Comparison of ENCODE assay signal across 23 cellular contexts in genomic region chr12:93734784-93735183, GRCh38. TPM values are rescaled to one million over a fixed set of nuclear protein-coding genes. Genes with fewer than 3 reads are reported as not detected.
DNase-seq lines count a peak whose midpoint lies in the region; ATAC-seq, FAIRE-seq and TF ChIP-seq lines count a peak whose summit lies in the region.
"Had no signal": no experiment of that assay in that cellular context is flagged by ENCODE, and none has a peak within 500 bp of the region (broad histone marks: within the 10 kb centered on the region; RNA-seq: fewer than 3 reads in every experiment).

No MANE protein-coding gene starts in this region.

- H3K36me3 Mint-ChIP-seq in WTC11: no peaks in the 10 kb centered on the region
- H3K36me3 Mint-ChIP-seq in CD8-positive, alpha-beta T cell: peaks cover 4% of the 10 kb centered on the region

- DNase-seq in HT1080 (ENCODE audit: low read depth): peak; percentile 51
- DNase-seq in WTC11 (ENCODE audit: low spot score): no peak
- peak; percentile 6 for DNase-seq in endothelial cell of umbilical vein (ENCODE audit: low read depth, low spot score)
- DNase-seq in activated effector memory CD4-positive, alpha-beta T cell treated with anti-CD3 and anti-CD28 coated beads, Interleukin-2, amount 50 U/mL, for 16 hours: no peak
- DNase-seq in CD8-positive, alpha-beta T cell: no peak
- DNase-seq: DMS79 treated with DMSO at 0.1 percent for 48 hours, H9, Karpas-422, NCI-H1105 treated with DMSO at 0.1 percent for 48 hours, NCI-H1694, NCI-H2081 treated with DMSO at 0.1 percent for 48 hours, NCI-H2171 treated with DMSO at 0.1 percent for 48 hours, NCI-H774, SIG-M5, SK-N-SH had no signal

- H3K79me2 ChIP-seq in endothelial cell of umbilical vein (ENCODE audit: control insufficient read depth, insufficient read depth, low read length): no peaks in the 10 kb centered on the region

- no peaks in the 10 kb centered on the region for H4K20me1 ChIP-seq in endothelial cell of umbilical vein (replicated peaks; ENCODE audit: control insufficient read depth, extremely low read depth, insufficient read depth, low read length)

- TF ChIP-seq CTCF in WTC11 (IDR thresholded peaks at IDR 0.05) (no peak), endothelial cell of umbilical vein (IDR thresholded peaks at IDR 0.05; ENCODE audit: extremely low read depth in 1 of 2, insufficient read depth in 1 of 2, low read depth in 1 of 2, low read length in 2 of 2) (no peak)
- no peak for TF ChIP-seq CTCF in CD8-positive, alpha-beta T cell (IDR thresholded peaks at IDR 0.05)

- no peaks in the 10 kb centered on the region for H3K27me3 Mint-ChIP-seq in WTC11 (ENCODE audit: low read depth)
- no peaks in the 10 kb centered on the region for H3K27me3 Mint-ChIP-seq in CD8-positive, alpha-beta T cell (ENCODE audit: low read depth)
- H3K27me3 Mint-ChIP-seq: B cell, IgD-negative memory B cell had no signal

- dilution Hi-C loops in endothelial cell of umbilical vein (cut with MboI; ENCODE audit: extremely low pct_ligation_motif_present, low sequenced_read_pairs): no loop called here

- H3K9me3 ChIP-seq in endothelial cell of umbilical vein (replicated peaks; ENCODE audit: control insufficient read depth, insufficient read depth, low read length): no peaks in the 10 kb centered on the region
- H3K9me3 ChIP-seq in CD8-positive, alpha-beta T cell (ENCODE audit: low read length): no peaks in the 10 kb centered on the region
- H3K9me3 ChIP-seq: A549, SK-N-SH had no signal

- no peak overlapping the region for H2AFZ ChIP-seq in endothelial cell of umbilical vein (ENCODE audit: low read depth, low read length)

- no peak overlapping the region for H3K4me3 Mint-ChIP-seq in WTC11
- no peak overlapping the region for H3K4me3 Mint-ChIP-seq in CD8-positive, alpha-beta T cell
- H3K4me3 Mint-ChIP-seq: B cell, CD14-positive monocyte, H9, IgD-negative memory B cell had no signal

- no peaks in the 10 kb centered on the region for H3K4me1 ChIP-seq in endothelial cell of umbilical vein (ENCODE audit: control insufficient read depth, extremely low read depth, insufficient read depth, low read length)
- H3K4me1 ChIP-seq in CD8-positive, alpha-beta T cell (ENCODE audit: insufficient read depth, low read length): no peaks in the 10 kb centered on the region

- FAIRE-seq in endothelial cell of umbilical vein (lab: Jason Lieb, UNC): no peak
- FAIRE-seq: A549, GM12878 had no signal

- H3K9ac ChIP-seq in endothelial cell of umbilical vein (replicated peaks; ENCODE audit: extremely low read depth, insufficient read depth, low read length): no peak overlapping the region
- H3K9ac ChIP-seq: SK-N-SH had no signal

- H3K4me2 ChIP-seq in endothelial cell of umbilical vein (ENCODE audit: insufficient read depth, low read length): no peak overlapping the region
- H3K4me2 ChIP-seq: A549, SK-N-SH had no signal

- no peaks in the 10 kb centered on the region for H3K27me3 ChIP-seq in endothelial cell of umbilical vein (ENCODE audit: control insufficient read depth in 2 of 2, insufficient read depth in 2 of 2, low read length in 2 of 2)
- no peaks in the 10 kb centered on the region for H3K27me3 ChIP-seq in CD8-positive, alpha-beta T cell (ENCODE audit: insufficient read depth, low read length)

- ATAC-seq in WTC11 (peak; percentile 28; the same call in 1 of the 2 replicates), HG03139 (IDR thresholded peaks at IDR 0.05; ENCODE audit: unreplicated experiment) (no peak)
- no peak for ATAC-seq in activated CD4-positive, CD25-positive, alpha-beta regulatory T cell treated with anti-CD3 and anti-CD28 coated beads, Interleukin-2, amount 50 U/mL, for 24 hours
- ATAC-seq in CD8-positive, alpha-beta T cell: no peak
- ATAC-seq: A549, GM12878, Panc1 had no signal

- no peak overlapping the region; the same call in 1 of the 2 replicates for H3K27ac Mint-ChIP-seq in WTC11
- H3K27ac Mint-ChIP-seq in CD8-positive, alpha-beta T cell: no peak overlapping the region
- H3K27ac Mint-ChIP-seq: B cell, CD14-positive monocyte, IgD-negative memory B cell had no signal

- H3K9me3 Mint-ChIP-seq in WTC11: no peaks in the 10 kb centered on the region
- H3K9me3 Mint-ChIP-seq in CD8-positive, alpha-beta T cell: no peaks in the 10 kb centered on the region
- H3K9me3 Mint-ChIP-seq: H9, IgD-negative memory B cell had no signal

- CTCF ChIA-PET in WTC11 (lab: Charles Lee) (no interaction called here), endothelial cell of umbilical vein (lab: Charles Lee) (interaction anchor here (0.6 to 1.4 kb wide), 3 partner anchors 23 to 366 kb away, joined by 3 to 4 read pairs (median 3); no protein-coding TSS in a partner anchor)
- CTCF ChIA-PET in CD8-positive, alpha-beta T cell (lab: Charles Lee): interaction anchor here (1.6 kb wide), 1 partner anchor 9 kb away, joined by 4 read pairs; no protein-coding TSS in a partner anchor

- no peak overlapping the region for H3K27ac ChIP-seq in endothelial cell of umbilical vein (ENCODE audit: insufficient read depth, low read depth, low read length)
- H3K27ac ChIP-seq in CD8-positive, alpha-beta T cell (ENCODE audit: low read depth, low read length): no peak overlapping the region
- H3K27ac ChIP-seq: A549 had no signal

- BruUV-seq in endothelial cell of umbilical vein (replicated peaks; lab: Mats Ljungman, UMichigan): no TSS peak

- H3K36me3 ChIP-seq in endothelial cell of umbilical vein (ENCODE audit: control insufficient read depth in 2 of 2, extremely low read depth in 1 of 2, insufficient read depth in 2 of 2, low read length in 2 of 2): no peaks in the 10 kb centered on the region
- H3K36me3 ChIP-seq in CD8-positive, alpha-beta T cell (ENCODE audit: insufficient read depth, low read length): no peaks in the 10 kb centered on the region

- TF ChIP-seq POLR2A in endothelial cell of umbilical vein (IDR thresholded peaks at IDR 0.05; ENCODE audit: low read depth, low read length): no peak

- H3K9me1 ChIP-seq in endothelial cell of umbilical vein (replicated peaks; ENCODE audit: control insufficient read depth, extremely low read depth, insufficient read depth, low read length): no peaks in the 10 kb centered on the region

- no peak overlapping the region for H3K4me3 ChIP-seq in endothelial cell of umbilical vein (replicated peaks in 1 of 3; ENCODE audit: insufficient read depth in 1 of 3, low read depth in 1 of 3, low read length in 3 of 3)
- no peak overlapping the region for H3K4me3 ChIP-seq in CD8-positive, alpha-beta T cell (ENCODE audit: low read depth, low read length)
- H3K4me3 ChIP-seq: A549, GM12878 had no signal

- intact Hi-C loops in endothelial cell of umbilical vein (cut with micrococcal nuclease): no loop called here
- intact Hi-C loops in CD8-positive, alpha-beta T cell (cut with DNase I, micrococcal nuclease): no loop called here

- H3K4me1 Mint-ChIP-seq in WTC11: peaks cover 33% of the 10 kb centered on the region
- peaks cover 5% of the 10 kb centered on the region for H3K4me1 Mint-ChIP-seq in CD8-positive, alpha-beta T cell (ENCODE audit: low read depth)

- POLR2A ChIA-PET in WTC11 (lab: Charles Lee) (no interaction called here), endothelial cell of umbilical vein (lab: Charles Lee) (no interaction called here)
- POLR2A ChIA-PET in CD8-positive, alpha-beta T cell (lab: Charles Lee): no interaction called here

TF ChIP-seq in WTC11, 78 proteins besides CTCF, POLR2A, EP300 and RAD21 (continues in another document):
- no peak for TF ChIP-seq CBFB (CRISPR knock-in tag; IDR thresholded peaks at IDR 0.05; ENCODE audit: low read depth)

TF ChIP-seq in endothelial cell of umbilical vein, 7 proteins besides CTCF, POLR2A, EP300 and RAD21:
- TF ChIP-seq EZH2 (IDR thresholded peaks at IDR 0.05; ENCODE audit: borderline replicate concordance, low read depth, low read length, severe bottlenecking) (no peak), JUN (IDR thresholded peaks at IDR 0.05; ENCODE audit: borderline replicate concordance, insufficient read depth, insufficient read length, low read depth) (no peak), GATA2 (IDR thresholded peaks at IDR 0.05; ENCODE audit: insufficient read depth, insufficient read length, low read depth, low read length) (no peak), POLR2AphosphoS5 (IDR thresholded peaks at IDR 0.05; ENCODE audit: insufficient read depth, low read depth, low read length) (no peak), FOS (IDR thresholded peaks at IDR 0.05; ENCODE audit: borderline replicate concordance, insufficient read depth, low read length) (no peak), MYC (IDR thresholded peaks at IDR 0.05; ENCODE audit: low read depth, low read length) (no peak), MAX (IDR thresholded peaks at IDR 0.05; ENCODE audit: insufficient read depth, insufficient read length) (no peak)

RNA-seq across cellular contexts. Expression of gene CRADD, which starts 57.6 kb away (rescaled TPM):
- total RNA-seq in HT1080 (2014; rRNA removed; shearing (Covaris generic)): 21.4 and 21.5 TPM in 2 replicates
- 22.4 and 24.1 TPM in 2 replicates for polyA plus RNA-seq in HT1080 (2015; cell fraction: cytosol; rRNA removed)
- polyA plus RNA-seq in HT1080 (2015; cell fraction: nucleus; rRNA removed): 11.0 and 14.9 TPM in 2 replicates
- total RNA-seq in WTC11 (2021): 7.1 to 11.6 TPM (median 9.1 TPM) in 3 replicates
- total RNA-seq in endothelial cell of umbilical vein: 8.0 and 11.7 TPM in 2 replicates
- polyA plus RNA-seq in endothelial cell of umbilical vein: 12.3 and 14.5 TPM in 2 replicates
- polyA plus RNA-seq in endothelial cell of umbilical vein (2011; cell fraction: cytosol; rRNA removed): 12.7 and 13.0 TPM in 2 replicates
- 7.2 and 7.4 TPM in 2 replicates for polyA plus RNA-seq in endothelial cell of umbilical vein (2011; cell fraction: nucleus; rRNA removed)
- polyA plus RNA-seq in endothelial cell of umbilical vein (2012): 9.1 and 14.0 TPM in 2 replicates
- 4.7 and 5.8 TPM in 2 replicates for polyA minus RNA-seq in endothelial cell of umbilical vein
- polyA minus RNA-seq in endothelial cell of umbilical vein (2011; cell fraction: cytosol; rRNA and poly(A)+ RNA removed): 4.2 TPM
- polyA minus RNA-seq in endothelial cell of umbilical vein (2011; cell fraction: nucleus; rRNA and poly(A)+ RNA removed): 10.0 and 13.6 TPM in 2 replicates
- 1 to 10 TPM; 5.3 to 5.7 TPM for total RNA-seq in CD8-positive, alpha-beta T cell

Comparison
In these comparisons a context has a peak if more than half of its experiments do, and no peak if none do; other contexts are left out.
1. DNase-seq: peak in HT1080 (single experiment) and endothelial cell of umbilical vein (single experiment); none in WTC11 (single experiment), activated effector memory CD4-positive, alpha-beta T cell treated with anti-CD3 and anti-CD28 coated beads, Interleukin-2, amount 50 U/mL, for 16 hours (single experiment) and CD8-positive, alpha-beta T cell (0 of 7).